In genomic region chr18:80223581-80224148, GRCh38 we compare ENCODE assay signal across 23 cellular contexts. TPM values are rescaled to one million over a fixed set of nuclear protein-coding genes. Genes with fewer than 3 reads are reported as not detected.
DNase-seq lines count a peak whose midpoint lies in the region; ATAC-seq and TF ChIP-seq lines count a peak whose summit lies in the region.
"Had no signal": no experiment of that assay in that cellular context is flagged by ENCODE, and none has a peak within 500 bp of the region (broad histone marks: within the 10 kb centered on the region; RNA-seq: fewer than 3 reads in every experiment).

No MANE protein-coding gene starts in this region.

- no peaks in the 10 kb centered on the region for H4K20me1 ChIP-seq in mammary epithelial cell (ENCODE audit: insufficient read depth, low read length)
- H4K20me1 ChIP-seq: BLaER1 had no signal

- DNase-seq in mammary epithelial cell, result peak; percentile 28
- DNase-seq in breast epithelium (ENCODE audit: low spot score in 2 of 2), result no peak
- DNase-seq in esophagus squamous epithelium (lab: John Stamatoyannopoulos, UW), result no peak
- DNase-seq in sigmoid colon, result peak; percentile 50
- DNase-seq in stimulated activated CD4-positive, alpha-beta T cell treated with anti-CD3 and anti-CD28 coated beads, Interleukin-15, amount 100 ng/mL, for 24 hours, result no peak
- no peak for DNase-seq in lower lobe of right lung
- no peak for DNase-seq in cerebellar cortex (ENCODE audit: low spot score)
- DNase-seq in nephron progenitor cell, result no peak
- DNase-seq: ACHN; CD4-positive, alpha-beta T cell; COR-L47; DND-41; NCI-H1105; NCI-H2029 treated with DMSO at 0.1 percent for 48 hours; NCI-H345; NCI-H524; NCI-H774; NK-92 treated with Interleukin-12 subunit alpha and Interleukin-12 subunit beta, amount 100 ng/mL, for 24 hours; Peyer's patch; SJCRH30 had no signal

- no peaks in the 10 kb centered on the region for H3K27me3 Mint-ChIP-seq in nephron progenitor cell (ENCODE audit: low read depth, poor library complexity)

- peak overlapping the region; percentile 15 for H2AFZ ChIP-seq in mammary epithelial cell (ENCODE audit: low read depth, low read length)

- H3K9me3 ChIP-seq in mammary epithelial cell (replicated peaks; ENCODE audit: insufficient read depth, low read length) (peaks cover 5% of the 10 kb centered on the region), breast epithelium (no peaks in the 10 kb centered on the region), esophagus squamous epithelium (no peaks in the 10 kb centered on the region), sigmoid colon (no peaks in the 10 kb centered on the region), lower lobe of right lung (no peaks in the 10 kb centered on the region)
- H3K9me3 ChIP-seq: Peyer's patch, SJCRH30 had no signal

- CTCF ChIA-PET in mammary epithelial cell (lab: Charles Lee; ENCODE audit: low non-redundant PET), result no interaction called here

- intact Hi-C loops in mammary epithelial cell (cut with micrococcal nuclease), result no loop called here
- intact Hi-C loops in breast epithelium (cut with DNase I; ENCODE audit: low total_unique reads), result no loop called here
- intact Hi-C loops in esophagus squamous epithelium (cut with DNase I), result no loop called here
- intact Hi-C loops in sigmoid colon (cut with DNase I), result no loop called here
- intact Hi-C loops in lower lobe of right lung (cut with DNase I), result no loop called here

- in situ Hi-C loops in mammary epithelial cell (cut with MboI; ENCODE audit: low sequenced_read_pairs in 2 of 2), result no loop called here

- TF ChIP-seq POLR2A in breast epithelium (IDR thresholded peaks at IDR 0.05) (no peak), esophagus squamous epithelium (IDR thresholded peaks at IDR 0.05) (no peak), sigmoid colon (IDR thresholded peaks at IDR 0.05) (no peak)

- H3K36me3 Mint-ChIP-seq in nephron progenitor cell (ENCODE audit: low read depth), result peaks cover 33% of the 10 kb centered on the region
- H3K36me3 Mint-ChIP-seq: IgD-negative memory B cell had no signal

- no peak overlapping the region for H3K27ac Mint-ChIP-seq in nephron progenitor cell
- H3K27ac Mint-ChIP-seq: CD4-positive, alpha-beta T cell; IgD-negative memory B cell had no signal

- TF ChIP-seq EP300 in sigmoid colon (IDR thresholded peaks at IDR 0.05), result no peak

- peaks cover 9% of the 10 kb centered on the region for H3K4me1 ChIP-seq in mammary epithelial cell (ENCODE audit: insufficient read depth, low read length)
- H3K4me1 ChIP-seq in breast epithelium, result no peaks in the 10 kb centered on the region
- peaks cover 0 to 53% (median 6%) of the 10 kb centered on the region in 3 donors for H3K4me1 ChIP-seq in esophagus squamous epithelium
- no peaks in the 10 kb centered on the region for H3K4me1 ChIP-seq in sigmoid colon
- H3K4me1 ChIP-seq in lower lobe of right lung, result no peaks in the 10 kb centered on the region
- H3K4me1 ChIP-seq: Peyer's patch, SJCRH30 had no signal

- H3K4me1 Mint-ChIP-seq in nephron progenitor cell, result peaks cover 24% of the 10 kb centered on the region
- H3K4me1 Mint-ChIP-seq: IgD-negative memory B cell had no signal

- H3K79me2 ChIP-seq in mammary epithelial cell (ENCODE audit: insufficient read depth, low read length), result peaks cover 91% of the 10 kb centered on the region

- peak overlapping the region; percentile 27 for H3K4me2 ChIP-seq in mammary epithelial cell (ENCODE audit: insufficient read depth, low read depth, low read length)
- H3K4me2 ChIP-seq: BLaER1 had no signal

- H3K36me3 ChIP-seq in mammary epithelial cell (ENCODE audit: insufficient read depth, low read length), result peaks cover 2% of the 10 kb centered on the region
- no peaks in the 10 kb centered on the region for H3K36me3 ChIP-seq in breast epithelium
- H3K36me3 ChIP-seq in esophagus squamous epithelium, result no peaks in the 10 kb centered on the region
- H3K36me3 ChIP-seq in sigmoid colon, result no peaks in the 10 kb centered on the region
- H3K36me3 ChIP-seq in lower lobe of right lung, result no peaks in the 10 kb centered on the region
- H3K36me3 ChIP-seq: BLaER1, Peyer's patch, SJCRH30 had no signal

- WGBS in mammary epithelial cell (ENCODE audit: low coverage, missing lambda C conversion rate), result 4% methylated on average over 4 of the region's 4 CpGs
- WGBS in esophagus squamous epithelium, 2 donors, result 53 to 59% methylated on average over 4 of the region's 4 CpGs
- 42 to 59% methylated on average over 4 of the region's 4 CpGs for WGBS in sigmoid colon, 2 donors

- peaks cover 32% of the 10 kb centered on the region for H3K9me3 Mint-ChIP-seq in nephron progenitor cell
- H3K9me3 Mint-ChIP-seq: CD4-positive, alpha-beta T cell had no signal

- dilution Hi-C loops in mammary epithelial cell (cut with HindIII; ENCODE audit: low sequenced_read_pairs), result no loop called here

- H3K27me3 ChIP-seq in mammary epithelial cell (ENCODE audit: insufficient read depth, low read length), result no peaks in the 10 kb centered on the region
- no peaks in the 10 kb centered on the region for H3K27me3 ChIP-seq in breast epithelium
- no peaks in the 10 kb centered on the region for H3K27me3 ChIP-seq in esophagus squamous epithelium
- H3K27me3 ChIP-seq in sigmoid colon, result no peaks in the 10 kb centered on the region
- H3K27me3 ChIP-seq in lower lobe of right lung (ENCODE audit: low read depth), result no peaks in the 10 kb centered on the region
- H3K27me3 ChIP-seq: BLaER1, Peyer's patch, SJCRH30 had no signal

- BruUV-seq in mammary epithelial cell (replicated peaks; lab: Mats Ljungman, UMichigan), result no TSS peak

- TF ChIP-seq CTCF in mammary epithelial cell (conservative IDR thresholded peaks at IDR 0.05 in 1 of 2, IDR thresholded peaks at IDR 0.05 in 1 of 2; ENCODE audit: extremely low read depth in 1 of 2, insufficient read depth in 1 of 2, low read depth in 1 of 2, low read length in 2 of 2), result no peak
- no peak for TF ChIP-seq CTCF in breast epithelium (IDR thresholded peaks at IDR 0.05)
- no peak for TF ChIP-seq CTCF in esophagus squamous epithelium (IDR thresholded peaks at IDR 0.05)
- no peak for TF ChIP-seq CTCF in sigmoid colon (IDR thresholded peaks at IDR 0.05)
- TF ChIP-seq CTCF in lower lobe of right lung (IDR thresholded peaks at IDR 0.05), result no peak
- no peak for TF ChIP-seq CTCF in nephron progenitor cell (IDR thresholded peaks at IDR 0.05)

- no peak overlapping the region for H3K4me3 ChIP-seq in mammary epithelial cell (replicated peaks in 1 of 3; ENCODE audit: insufficient read depth in 1 of 3, low read depth in 2 of 3, low read length in 3 of 3)
- H3K4me3 ChIP-seq in breast epithelium, result no peak overlapping the region
- no peak overlapping the region for H3K4me3 ChIP-seq in esophagus squamous epithelium
- H3K4me3 ChIP-seq in sigmoid colon, result no peak overlapping the region
- no peak overlapping the region for H3K4me3 ChIP-seq in lower lobe of right lung
- H3K4me3 ChIP-seq: BLaER1, Peyer's patch, SJCRH30 had no signal

- H3K27ac ChIP-seq in mammary epithelial cell (ENCODE audit: insufficient read depth, low read depth, low read length) (no peak overlapping the region), breast epithelium (peak overlapping the region in 1 of 2 donors; percentile 23), esophagus squamous epithelium (peak overlapping the region in 3 of 4 donors; percentile 28 to 66 (median 61)), sigmoid colon (no peak overlapping the region), lower lobe of right lung (no peak overlapping the region)
- H3K27ac ChIP-seq: 22Rv1, BLaER1, Peyer's patch, SJCRH30 had no signal

- ATAC-seq in lower lobe of right lung, result no peak

- H3K9ac ChIP-seq in mammary epithelial cell (ENCODE audit: insufficient read depth, low read length), result no peak overlapping the region
- H3K9ac ChIP-seq: BLaER1 had no signal

- H3K4me3 Mint-ChIP-seq in nephron progenitor cell, result no peak overlapping the region
- H3K4me3 Mint-ChIP-seq: CD4-positive, alpha-beta T cell; IgD-negative memory B cell had no signal

RNA-seq across cellular contexts. Expression of gene PARD6G, which starts 23.6 kb away (rescaled TPM):
- total RNA-seq in mammary epithelial cell (10 to 100 TPM; 34.9 to 35.7 TPM), breast epithelium (10 to 100 TPM in 2 of 3 donors, 1 to 10 TPM in 1; 1.9 to 14.4 (median 13.8) TPM), esophagus squamous epithelium (10 to 100 TPM; 24.3 to 37.8 (median 33.1) TPM), sigmoid colon (10 to 100 TPM in 1 of 4 donors, 1 to 10 TPM in 3; 6.2 to 13.0 (median 9.6) TPM), lower lobe of right lung (7.3 TPM)
- polyA plus RNA-seq in mammary epithelial cell (16.6 TPM), sigmoid colon (1 to 10 TPM in 2 of 3 donors, not detected in 1; 1.2 to 1.8 TPM)
- 51.2 TPM for polyA minus RNA-seq in mammary epithelial cell
- polyA plus RNA-seq: IgD-negative memory B cell had no signal

Comparison
In these comparisons a context has a peak if more than half of its experiments do, and no peak if none do; other contexts are left out.
1. DNase-seq: peak in mammary epithelial cell (single experiment) and sigmoid colon (single experiment); none in breast epithelium (0 of 2), esophagus squamous epithelium (single experiment), stimulated activated CD4-positive, alpha-beta T cell treated with anti-CD3 and anti-CD28 coated beads, Interleukin-15, amount 100 ng/mL, for 24 hours (single experiment), lower lobe of right lung (single experiment), cerebellar cortex (single experiment) and nephron progenitor cell (single experiment).
2. H3K27ac ChIP-seq: peak in esophagus squamous epithelium (3 of 4); none in mammary epithelial cell (single experiment), sigmoid colon (0 of 4) and lower lobe of right lung (single experiment).